In genomic region chr10:78004215-78005026, GRCh38 we compare ENCODE assay signal across 29 cellular contexts. TPM values are rescaled to one million over a fixed set of nuclear protein-coding genes. Genes with fewer than 3 reads are reported as not detected.
DNase-seq lines count a peak whose midpoint lies in the region; ATAC-seq and TF ChIP-seq lines count a peak whose summit lies in the region.
"Had no signal": no experiment of that assay in that cellular context is flagged by ENCODE, and none has a peak within 500 bp of the region (broad histone marks: within the 10 kb centered on the region; RNA-seq: fewer than 3 reads in every experiment).

No MANE protein-coding gene starts in this region.

- H3K4me2 ChIP-seq in SK-N-SH: no peak overlapping the region
- H3K4me2 ChIP-seq: BLaER1 had no signal

- H3K9me2 ChIP-seq in SK-N-SH: no peaks in the 10 kb centered on the region

- no peak overlapping the region for H3K9ac ChIP-seq in SK-N-SH
- H3K9ac ChIP-seq: BLaER1, parathyroid adenoma had no signal

- H3K9me3 Mint-ChIP-seq in neural crest cell: no peaks in the 10 kb centered on the region
- H3K9me3 Mint-ChIP-seq: activated T-helper 2 cell treated with anti-CD3 and anti-CD28 coated beads, Interferon-gamma antibody, Interleukin-2, Interleukin-4, amounts not matched to agents 10 μg/mL and 5 μg/mL and 100 μg/mL, durations not matched to agents 14 hours and 24 hours and 36 hours; effector memory CD8-positive, alpha-beta T cell; memory B cell; naive B cell had no signal

- H4K20me1 ChIP-seq in SK-N-SH (ENCODE audit: insufficient read depth): no peaks in the 10 kb centered on the region

- peak; percentile 40 for TF ChIP-seq RAD21 in SK-N-SH (IDR thresholded peaks at IDR 0.05; ENCODE audit: low read length)

- H3K27ac ChIP-seq in SK-N-SH (ENCODE audit: low read depth in 2 of 2, low read length in 1 of 2) (no peak overlapping the region), adrenal gland (peak overlapping the region in 4 of 5 donors; percentile 26 to 74 (median 53))
- H3K27ac ChIP-seq: BLaER1, body of pancreas, colonic mucosa, esophagus muscularis mucosa, parathyroid adenoma, Peyer's patch, VCaP had no signal

- TF ChIP-seq CTCF in SK-N-SH (IDR thresholded peaks at IDR 0.05): no peak
- TF ChIP-seq CTCF in adrenal gland (IDR thresholded peaks at IDR 0.05): peak in 3 of 6 experiments; percentile 18 to 32 (median 20)
- TF ChIP-seq CTCF in neural crest cell (conservative IDR thresholded peaks at IDR 0.05): no peak

- H3K9me3 ChIP-seq in SK-N-SH (no peaks in the 10 kb centered on the region), adrenal gland (replicated peaks in 1 of 3) (no peaks in the 10 kb centered on the region)
- H3K9me3 ChIP-seq: body of pancreas, colonic mucosa, esophagus muscularis mucosa, Peyer's patch had no signal

- POLR2A ChIA-PET in SK-N-SH (lab: Yijun Ruan, JAX): interaction anchor here (0.5 kb wide), 1 partner anchor 88 kb away, joined by 3 read pairs; no protein-coding TSS in a partner anchor

- H3K4me1 Mint-ChIP-seq in neural crest cell: no peaks in the 10 kb centered on the region
- H3K4me1 Mint-ChIP-seq: memory B cell had no signal

- H3K36me3 Mint-ChIP-seq in neural crest cell (ENCODE audit: low read depth): peaks cover 20% of the 10 kb centered on the region

- H3K27ac Mint-ChIP-seq in neural crest cell (ENCODE audit: unreplicated experiment): peak overlapping the region; percentile 64
- H3K27ac Mint-ChIP-seq: activated T-helper 2 cell treated with anti-CD3 and anti-CD28 coated beads, Interferon-gamma antibody, Interleukin-2, Interleukin-4, amounts not matched to agents 10 μg/mL and 5 μg/mL and 100 μg/mL, durations not matched to agents 14 hours and 24 hours and 36 hours; memory B cell had no signal

- DNase-seq in SK-N-SH: no peak
- DNase-seq in NCI-H2107 (lab: John Stamatoyannopoulos, UW): peak; percentile 44
- peak; percentile 54 to 87 (median 82) for DNase-seq in adrenal gland
- no peak for DNase-seq in neural crest cell (ENCODE audit: low read depth, low spot score)
- DNase-seq in OCI-M1 (lab: John Stamatoyannopoulos, UW): no peak
- DNase-seq in DMS153 (lab: John Stamatoyannopoulos, UW): no peak
- DNase-seq: activated CD4-positive, alpha-beta T cell treated with anti-CD3 and anti-CD28 coated beads, Interleukin-2, amount 50 U/mL, for 4 hours; activated CD8-positive, alpha-beta memory T cell treated with anti-CD3 and anti-CD28 coated beads, Interleukin-2, amount 50 U/mL, for 4 hours; colonic mucosa; COR-L47; effector memory CD8-positive, alpha-beta T cell; GOT3; IMR-90; kidney glomerular epithelial cell; naive B cell; NCI-H1105; NCI-H2081; NCI-H748 treated with DMSO at 0.1 percent for 48 hours; Peyer's patch; trophoblast cell had no signal

- no peak for TF ChIP-seq EP300 in SK-N-SH (IDR thresholded peaks at IDR 0.05; ENCODE audit: borderline replicate concordance in 1 of 2, low read depth in 1 of 2, low read length in 1 of 2)

- H3F3A ChIP-seq in SK-N-SH (replicated peaks; ENCODE audit: insufficient read depth): no peaks in the 10 kb centered on the region

- CTCF ChIA-PET in SK-N-SH (lab: Yijun Ruan, JAX): interaction anchor here (1.0 to 1.1 kb wide), 2 partner anchors 13 to 158 kb away, joined by 3 read pairs; no protein-coding TSS in a partner anchor

- intact Hi-C loops in adrenal gland (cut with DNase I): loop anchor here in 1 of 2 donors (10.0 kb wide), 2 partner anchors 160 to 200 kb away; no protein-coding TSS in a partner anchor

- H2AFZ ChIP-seq in SK-N-SH (ENCODE audit: low read depth): no peak overlapping the region
- H2AFZ ChIP-seq: parathyroid adenoma had no signal

- H3K36me3 ChIP-seq in SK-N-SH (replicated peaks in 1 of 2; ENCODE audit: control insufficient read depth in 1 of 2, insufficient read depth in 2 of 2, low read length in 1 of 2) (peaks cover 77 to 79% of the 10 kb centered on the region in 2 experiments), adrenal gland (replicated peaks in 1 of 2) (peaks cover 0 to 90% of the 10 kb centered on the region in 2 donors)

- H3K27me3 ChIP-seq in SK-N-SH (ENCODE audit: insufficient read depth): no peaks in the 10 kb centered on the region
- H3K27me3 ChIP-seq in adrenal gland: no peaks in the 10 kb centered on the region
- H3K27me3 ChIP-seq: BLaER1, body of pancreas, colonic mucosa, esophagus muscularis mucosa, Peyer's patch had no signal

- H3K79me2 ChIP-seq in SK-N-SH (ENCODE audit: insufficient read depth): no peaks in the 10 kb centered on the region; the same call in 1 of the 2 replicates

- H3K4me1 ChIP-seq in SK-N-SH (ENCODE audit: control insufficient read depth in 1 of 2, insufficient read depth in 2 of 2, low read depth in 1 of 2, low read length in 1 of 2) (no peaks in the 10 kb centered on the region), adrenal gland (replicated peaks in 1 of 2) (no peaks in the 10 kb centered on the region)
- H3K4me1 ChIP-seq: BLaER1, body of pancreas, colonic mucosa, esophagus muscularis mucosa, parathyroid adenoma, Peyer's patch had no signal

- no peak overlapping the region for H3K4me3 ChIP-seq in SK-N-SH (ENCODE audit: low read depth in 2 of 2, low read length in 1 of 2)
- no peak overlapping the region for H3K4me3 ChIP-seq in adrenal gland
- H3K4me3 ChIP-seq: BLaER1, body of pancreas, colonic mucosa, esophagus muscularis mucosa, Peyer's patch had no signal

- TF ChIP-seq POLR2A in adrenal gland (IDR thresholded peaks at IDR 0.05): no peak

- ATAC-seq in SK-N-SH treated with all-trans-retinoic acid at 6 μM for 48 hours (no peak), HG03342 (IDR thresholded peaks at IDR 0.05; ENCODE audit: unreplicated experiment) (no peak)
- ATAC-seq: body of pancreas; effector memory CD8-positive, alpha-beta T cell had no signal

- H3K4me3 Mint-ChIP-seq in neural crest cell: no peak overlapping the region
- H3K4me3 Mint-ChIP-seq: effector memory CD8-positive, alpha-beta T cell; memory B cell had no signal

- H3K27me3 Mint-ChIP-seq in neural crest cell (ENCODE audit: low read depth): no peaks in the 10 kb centered on the region
- H3K27me3 Mint-ChIP-seq: effector memory CD8-positive, alpha-beta T cell; memory B cell; naive B cell had no signal

- 92% methylated on average over 15 of the region's 16 CpGs for WGBS in SK-N-SH (ENCODE audit: low lambda C conversion rate)
- 62 to 70% (median 67%) methylated on average over 9 to 16 of the region's 16 CpGs for WGBS in adrenal gland, 4 donors

TF ChIP-seq in SK-N-SH, 30 proteins besides CTCF, POLR2A, EP300 and RAD21 (continues in another document):
- TF ChIP-seq JUND (IDR thresholded peaks at IDR 0.05) (no peak), USF1 (IDR thresholded peaks at IDR 0.05; ENCODE audit: borderline replicate concordance, low read depth) (no peak), TCF12 (IDR thresholded peaks at IDR 0.05) (no peak), TEAD4 (IDR thresholded peaks at IDR 0.05; ENCODE audit: borderline replicate concordance, insufficient read depth) (no peak)

TF ChIP-seq in SK-N-SH treated with all-trans-retinoic acid at 6 μM for 48 hours, 23 proteins besides CTCF, POLR2A, EP300 and RAD21:
- TF ChIP-seq TSHZ2 (CRISPR knock-in tag; IDR thresholded peaks at IDR 0.05) (no peak), ZFP30 (CRISPR knock-in tag; IDR thresholded peaks at IDR 0.05) (no peak), ISL1 (CRISPR knock-in tag; IDR thresholded peaks at IDR 0.05) (no peak), TOX (CRISPR knock-in tag; IDR thresholded peaks at IDR 0.05; ENCODE audit: borderline replicate concordance) (no peak), ZNF8 (CRISPR knock-in tag; IDR thresholded peaks at IDR 0.05) (no peak), ARNTL (CRISPR knock-in tag; IDR thresholded peaks at IDR 0.05; ENCODE audit: borderline replicate concordance, low read depth) (no peak)

RNA-seq across cellular contexts. Expression of gene POLR3A, which starts 24.9 kb away (rescaled TPM):
- polyA plus RNA-seq in SK-N-SH (2012; rRNA removed) (10.8 and 14.1 TPM in 2 replicates), adrenal gland (10 to 100 TPM in 1 of 3 donors, 1 to 10 TPM in 2; 6.8 to 11.7 (median 7.0) TPM)
- 7.7 and 9.0 TPM in 2 replicates for polyA plus RNA-seq in SK-N-SH (2012; cell fraction: cytosol; rRNA removed)
- 23.2 and 30.4 TPM in 2 replicates for polyA plus RNA-seq in SK-N-SH (2012; cell fraction: nucleus; rRNA removed)
- total RNA-seq in adrenal gland (10 to 100 TPM in 7 of 8 donors, 1 to 10 TPM in 1; 9.6 to 18.4 (median 15.5) TPM), neural crest cell (28.9 and 31.4 TPM in 2 replicates)

RNA-seq across cellular contexts. Expression of gene RPS24, which starts 29.2 kb away (rescaled TPM):
- polyA plus RNA-seq in SK-N-SH (2012; rRNA removed) (3,806 and 4,595 TPM in 2 replicates), adrenal gland (1,000 to 10,000 TPM; 3,413 to 4,974 (median 3,878) TPM)
- polyA plus RNA-seq in SK-N-SH (2012; cell fraction: cytosol; rRNA removed): 5,571 and 7,484 TPM in 2 replicates
- 872 and 1,029 TPM in 2 replicates for polyA plus RNA-seq in SK-N-SH (2012; cell fraction: nucleus; rRNA removed)
- total RNA-seq in adrenal gland (1,000 to 10,000 TPM; 1,129 to 2,121 (median 1,401) TPM), neural crest cell (1,546 and 1,751 TPM in 2 replicates)

Comparison
In these comparisons a context has a peak if more than half of its experiments do, and no peak if none do; other contexts are left out.
1. DNase-seq: peak in NCI-H2107 (single experiment) and adrenal gland (7 of 7); none in SK-N-SH (single experiment), neural crest cell (single experiment), OCI-M1 (single experiment) and DMS153 (single experiment).
2. H3K27ac ChIP-seq: peak in adrenal gland (4 of 5); none in SK-N-SH (0 of 2).